Comparison of ENCODE assay signal across 9 cellular contexts in genomic region chr6:14758421-14759043, GRCh38.
DNase-seq lines count a peak whose midpoint lies in the region; ATAC-seq and TF ChIP-seq lines count a peak whose summit lies in the region.
"Had no signal": no experiment of that assay in that cellular context is flagged by ENCODE, and none has a peak within 500 bp of the region (broad histone marks: within the 10 kb centered on the region; RNA-seq: fewer than 3 reads in every experiment).

No MANE protein-coding gene starts in this region.

- H4K20me1 ChIP-seq in GM23248 (ENCODE audit: insufficient read depth), result no peaks in the 10 kb centered on the region

- H3K27ac ChIP-seq in GM23248, result no peak overlapping the region
- no peak overlapping the region for H3K27ac ChIP-seq in gastrocnemius medialis
- H3K27ac ChIP-seq: WERI-Rb-1 had no signal

- WGBS in GM23248 (ENCODE audit: low coverage in 1 of 2, low lambda C conversion rate in 2 of 2, missing lambda C conversion rate in 2 of 2), 2 experiments, result 74 to 77% methylated on average over 8 of the region's 8 CpGs

- no peaks in the 10 kb centered on the region for H3K9me2 ChIP-seq in GM23248 (ENCODE audit: insufficient read depth)

- H3K9me3 ChIP-seq in GM23248 (ENCODE audit: low read depth) (no peaks in the 10 kb centered on the region), gastrocnemius medialis (no peaks in the 10 kb centered on the region)

- no peak for ATAC-seq in gastrocnemius medialis
- ATAC-seq in HG03521 (IDR thresholded peaks at IDR 0.05; ENCODE audit: unreplicated experiment), result no peak

- H2AFZ ChIP-seq in GM23248, result no peak overlapping the region

- no peak overlapping the region for H3K4me2 ChIP-seq in GM23248 (ENCODE audit: unreplicated experiment)

- H3K27me3 ChIP-seq in GM23248 (replicated peaks; ENCODE audit: insufficient read depth) (no peaks in the 10 kb centered on the region), gastrocnemius medialis (no peaks in the 10 kb centered on the region)

- in situ Hi-C loops in GM23248 (cut with MboI), result no loop called here
- in situ Hi-C loops in ACHN (cut with HindIII; ENCODE audit: low pct_ligation_motif_present, low pct_unique_long_range_greater_than_20kb, low sequenced_read_pairs), result no loop called here
- in situ Hi-C loops in gastrocnemius medialis (cut with MboI; ENCODE audit: low sequenced_read_pairs in 4 of 4), result no loop called here

- peak; percentile 48 for DNase-seq in GM23248
- DNase-seq in NCI-H1417 (lab: John Stamatoyannopoulos, UW), result peak in 2 of 3 experiments; percentile 68 to 81
- peak; percentile 19 for DNase-seq in activated T-helper 9 cell treated with anti-CD3 and anti-CD28 coated beads, Interleukin-2, amount 50 U/mL, for 16 hours (ENCODE audit: low read depth)
- DNase-seq in mucosa of gallbladder (ENCODE audit: low spot score), result peak; percentile 68
- DNase-seq in ACHN, result no peak
- DNase-seq in gastrocnemius medialis, result no peak
- DNase-seq: naive B cell, WERI-Rb-1 had no signal

- intact Hi-C loops in gastrocnemius medialis (cut with DNase I; ENCODE audit: low total_unique reads), result loop anchor here (2.0 kb wide), 1 partner anchor 78 kb away; no protein-coding TSS in a partner anchor

- TF ChIP-seq CTCF in gastrocnemius medialis (IDR thresholded peaks at IDR 0.05 in 4 of 5, conservative IDR thresholded peaks at IDR 0.05 in 1 of 5), result no peak

- TF ChIP-seq POLR2A in gastrocnemius medialis (IDR thresholded peaks at IDR 0.05), result no peak

- no peak overlapping the region for H3K9ac ChIP-seq in GM23248

- no peaks in the 10 kb centered on the region for H3F3A ChIP-seq in GM23248 (ENCODE audit: insufficient read depth)

- H3K4me1 ChIP-seq in GM23248 (ENCODE audit: insufficient read depth) (no peaks in the 10 kb centered on the region), gastrocnemius medialis (no peaks in the 10 kb centered on the region)

- H3K4me3 ChIP-seq in GM23248 (no peak overlapping the region), gastrocnemius medialis (no peak overlapping the region)

- H3K79me2 ChIP-seq in GM23248 (ENCODE audit: insufficient read depth), result no peaks in the 10 kb centered on the region

- H3K36me3 ChIP-seq in GM23248 (ENCODE audit: low read depth) (no peaks in the 10 kb centered on the region), gastrocnemius medialis (no peaks in the 10 kb centered on the region)
- H3K36me3 ChIP-seq: WERI-Rb-1 had no signal

Comparison
In these comparisons a context has a peak if more than half of its experiments do, and no peak if none do; other contexts are left out.
1. DNase-seq: peak in GM23248 (single experiment), NCI-H1417 (2 of 3), activated T-helper 9 cell treated with anti-CD3 and anti-CD28 coated beads, Interleukin-2, amount 50 U/mL, for 16 hours (single experiment) and mucosa of gallbladder (single experiment); none in ACHN (single experiment) and gastrocnemius medialis (0 of 2).